12 cellular contexts compared by ENCODE assay signal in the genomic region with DNA sequence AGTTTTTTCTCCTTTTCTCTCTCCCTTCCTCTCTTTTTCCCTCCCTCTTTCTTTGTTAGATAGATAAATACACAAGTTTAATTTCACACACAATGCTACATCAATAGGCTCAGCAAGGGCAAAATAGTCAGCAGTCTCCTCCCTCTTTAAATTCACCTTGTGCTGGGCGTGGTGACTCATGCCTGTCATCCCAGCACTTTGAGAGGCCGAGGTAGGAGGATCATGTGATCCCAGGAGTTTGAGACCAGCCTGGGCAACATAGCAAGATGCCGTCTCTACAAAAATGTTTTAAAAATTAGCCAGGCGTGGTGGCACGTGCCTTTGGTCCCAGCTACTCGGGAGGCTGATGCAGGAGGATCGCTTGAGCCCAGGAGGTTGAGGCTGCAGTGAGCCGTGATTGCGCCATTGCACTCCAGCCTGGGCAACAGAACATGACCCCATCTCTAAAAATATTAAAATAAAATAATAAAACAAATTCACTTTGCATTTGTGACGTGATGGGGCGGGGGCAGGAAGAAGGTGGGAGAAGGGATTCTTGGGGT. TPM values are rescaled to one million over a fixed set of nuclear protein-coding genes. Genes with fewer than 3 reads are reported as not detected.
A peak's percentile ranks its signal among the peaks of the same experiment; 100 is the strongest.
DNase-seq lines count a peak whose midpoint lies in the region; ATAC-seq and TF ChIP-seq lines count a peak whose summit lies in the region.
"Had no signal": no experiment of that assay in that cellular context is flagged by ENCODE, and none has a peak within 500 bp of the region (broad histone marks: within the 10 kb centered on the region; RNA-seq: fewer than 3 reads in every experiment).

No MANE protein-coding gene starts in this region.

- no peak for ATAC-seq in effector memory CD8-positive, alpha-beta T cell (replicated peaks)
- ATAC-seq in stimulated activated naive B cell treated with anti-CD40 and anti-IgM and Interleukin-4, amounts not matched to agents 10 μg/mL and 1 μg/mL and 100 μg/mL, for 72 hours (replicated peaks), result no peak
- ATAC-seq: A549 had no signal

- H3K4me3 Mint-ChIP-seq in activated CD4-positive, alpha-beta T cell treated with anti-CD3 and anti-CD28 coated beads, Interleukin-2, amount 10 ng/mL, durations not matched to agents 24 days and 14 days, result peak overlapping the region; percentile 42
- no peak overlapping the region for H3K4me3 Mint-ChIP-seq in activated CD4-positive, alpha-beta memory T cell treated with anti-CD3 and anti-CD28 coated beads, Interleukin-2, amount 10 ng/mL, durations not matched to agents 7 days and 5 days
- H3K4me3 Mint-ChIP-seq in effector memory CD8-positive, alpha-beta T cell, result no peak overlapping the region
- H3K4me3 Mint-ChIP-seq in stimulated activated naive B cell treated with anti-CD40 and anti-IgM and Interleukin-4, amounts not matched to agents 10 μg/mL and 1 μg/mL and 100 μg/mL, for 72 hours, result peak overlapping the region; percentile 31 to 67
- H3K4me3 Mint-ChIP-seq in MCF 10A (ENCODE audit: unreplicated experiment), result no peak overlapping the region

- no peaks in the 10 kb centered on the region for H3K27me3 Mint-ChIP-seq in activated CD4-positive, alpha-beta T cell treated with anti-CD3 and anti-CD28 coated beads, Interleukin-2, amount 10 ng/mL, durations not matched to agents 24 days and 14 days
- no peaks in the 10 kb centered on the region for H3K27me3 Mint-ChIP-seq in activated CD4-positive, alpha-beta memory T cell treated with anti-CD3 and anti-CD28 coated beads, Interleukin-2, amount 10 ng/mL, durations not matched to agents 7 days and 5 days
- no peaks in the 10 kb centered on the region for H3K27me3 Mint-ChIP-seq in effector memory CD8-positive, alpha-beta T cell
- no peaks in the 10 kb centered on the region for H3K27me3 Mint-ChIP-seq in stimulated activated naive B cell treated with anti-CD40 and anti-IgM and Interleukin-4, amounts not matched to agents 10 μg/mL and 1 μg/mL and 100 μg/mL, for 72 hours
- H3K27me3 Mint-ChIP-seq in MCF 10A (ENCODE audit: insufficient read depth, unreplicated experiment), result no peaks in the 10 kb centered on the region

- H3K36me3 Mint-ChIP-seq in activated CD4-positive, alpha-beta T cell treated with anti-CD3 and anti-CD28 coated beads, Interleukin-2, amount 10 ng/mL, durations not matched to agents 24 days and 14 days (ENCODE audit: low read depth), result peaks cover 75% of the 10 kb centered on the region
- peaks cover 55% of the 10 kb centered on the region for H3K36me3 Mint-ChIP-seq in activated CD4-positive, alpha-beta memory T cell treated with anti-CD3 and anti-CD28 coated beads, Interleukin-2, amount 10 ng/mL, durations not matched to agents 7 days and 5 days (ENCODE audit: low read depth)
- peaks cover 79% of the 10 kb centered on the region for H3K36me3 Mint-ChIP-seq in effector memory CD8-positive, alpha-beta T cell (ENCODE audit: insufficient read depth)
- H3K36me3 Mint-ChIP-seq in stimulated activated naive B cell treated with anti-CD40 and anti-IgM and Interleukin-4, amounts not matched to agents 10 μg/mL and 1 μg/mL and 100 μg/mL, for 72 hours, result peaks cover 71 to 91% of the 10 kb centered on the region in 2 donors
- H3K36me3 Mint-ChIP-seq in MCF 10A (ENCODE audit: insufficient read depth, unreplicated experiment), result no peaks in the 10 kb centered on the region

- POLR2A ChIA-PET in activated CD4-positive, alpha-beta memory T cell treated with anti-CD3 and anti-CD28 coated beads, Interleukin-2, amount 10 ng/mL, durations not matched to agents 7 days and 5 days (lab: Charles Lee), result no interaction called here
- POLR2A ChIA-PET in MCF 10A (lab: Yijun Ruan, JAX), result no interaction called here

- intact Hi-C loops in activated CD4-positive, alpha-beta T cell treated with anti-CD3 and anti-CD28 coated beads, Interleukin-2, amount 10 ng/mL, durations not matched to agents 24 days and 14 days (cut with micrococcal nuclease), result no loop called here
- intact Hi-C loops in MCF 10A (cut with micrococcal nuclease), result no loop called here

- H3K27ac Mint-ChIP-seq in activated CD4-positive, alpha-beta T cell treated with anti-CD3 and anti-CD28 coated beads, Interleukin-2, amount 10 ng/mL, durations not matched to agents 24 days and 14 days, result peak overlapping the region; percentile 82
- no peak overlapping the region for H3K27ac Mint-ChIP-seq in activated CD4-positive, alpha-beta memory T cell treated with anti-CD3 and anti-CD28 coated beads, Interleukin-2, amount 10 ng/mL, durations not matched to agents 7 days and 5 days
- H3K27ac Mint-ChIP-seq in effector memory CD8-positive, alpha-beta T cell, result peak overlapping the region; percentile 49 to 87
- peak overlapping the region; percentile 93 for H3K27ac Mint-ChIP-seq in stimulated activated naive B cell treated with anti-CD40 and anti-IgM and Interleukin-4, amounts not matched to agents 10 μg/mL and 1 μg/mL and 100 μg/mL, for 72 hours
- no peak overlapping the region for H3K27ac Mint-ChIP-seq in MCF 10A (ENCODE audit: low read depth, unreplicated experiment)

- H3K4me1 Mint-ChIP-seq in activated CD4-positive, alpha-beta T cell treated with anti-CD3 and anti-CD28 coated beads, Interleukin-2, amount 10 ng/mL, durations not matched to agents 24 days and 14 days, result peaks cover 62% of the 10 kb centered on the region
- H3K4me1 Mint-ChIP-seq in activated CD4-positive, alpha-beta memory T cell treated with anti-CD3 and anti-CD28 coated beads, Interleukin-2, amount 10 ng/mL, durations not matched to agents 7 days and 5 days, result peaks cover 52% of the 10 kb centered on the region
- H3K4me1 Mint-ChIP-seq in effector memory CD8-positive, alpha-beta T cell (ENCODE audit: low read depth in 2 of 2), result peaks cover 22 to 36% of the 10 kb centered on the region in 2 donors
- H3K4me1 Mint-ChIP-seq in stimulated activated naive B cell treated with anti-CD40 and anti-IgM and Interleukin-4, amounts not matched to agents 10 μg/mL and 1 μg/mL and 100 μg/mL, for 72 hours, result peaks cover 76 to 97% of the 10 kb centered on the region in 2 donors
- H3K4me1 Mint-ChIP-seq in MCF 10A (ENCODE audit: insufficient read depth, unreplicated experiment), result peaks cover 19% of the 10 kb centered on the region

- CTCF ChIA-PET in activated CD4-positive, alpha-beta memory T cell treated with anti-CD3 and anti-CD28 coated beads, Interleukin-2, amount 10 ng/mL, durations not matched to agents 7 days and 5 days (lab: Charles Lee), result no interaction called here
- CTCF ChIA-PET in MCF 10A (lab: Yijun Ruan, JAX), result no interaction called here

- H3K9me3 Mint-ChIP-seq in activated CD4-positive, alpha-beta T cell treated with anti-CD3 and anti-CD28 coated beads, Interleukin-2, amount 10 ng/mL, durations not matched to agents 24 days and 14 days, result no peaks in the 10 kb centered on the region
- peaks cover 5% of the 10 kb centered on the region for H3K9me3 Mint-ChIP-seq in activated CD4-positive, alpha-beta memory T cell treated with anti-CD3 and anti-CD28 coated beads, Interleukin-2, amount 10 ng/mL, durations not matched to agents 7 days and 5 days
- H3K9me3 Mint-ChIP-seq in effector memory CD8-positive, alpha-beta T cell, result no peaks in the 10 kb centered on the region
- no peaks in the 10 kb centered on the region for H3K9me3 Mint-ChIP-seq in stimulated activated naive B cell treated with anti-CD40 and anti-IgM and Interleukin-4, amounts not matched to agents 10 μg/mL and 1 μg/mL and 100 μg/mL, for 72 hours
- no peaks in the 10 kb centered on the region for H3K9me3 Mint-ChIP-seq in MCF 10A (ENCODE audit: unreplicated experiment)

- no peak for TF ChIP-seq CTCF in MCF 10A (IDR thresholded peaks at IDR 0.05; ENCODE audit: unreplicated experiment)

- no TSS peak for BruUV-seq in MCF 10A (replicated peaks; lab: Mats Ljungman, UMichigan)

- DNase-seq in activated CD4-positive, alpha-beta T cell treated with anti-CD3 and anti-CD28 coated beads, Interleukin-2, amount 10 ng/mL, durations not matched to agents 24 days and 14 days, result no peak
- DNase-seq in activated CD4-positive, alpha-beta T cell treated with anti-CD3 and anti-CD28 coated beads for 1 hour, result no peak
- peak; percentile 5 for DNase-seq in activated CD4-positive, alpha-beta memory T cell treated with anti-CD3 and anti-CD28 coated beads, Interleukin-2, amount 10 ng/mL, durations not matched to agents 7 days and 5 days
- no peak for DNase-seq in effector memory CD8-positive, alpha-beta T cell
- no peak for DNase-seq in stimulated activated naive B cell treated with anti-CD40 and anti-IgM and Interleukin-4, amounts not matched to agents 10 μg/mL and 1 μg/mL and 100 μg/mL, for 72 hours
- no peak for DNase-seq in GM19240 (ENCODE audit: insufficient read length, low spot score)
- no peak for DNase-seq in MCF 10A (ENCODE audit: unreplicated experiment)
- no peak for DNase-seq in DMS114 treated with DMSO at 0.1 percent for 48 hours (lab: John Stamatoyannopoulos, UW; ENCODE audit: unreplicated experiment)
- DNase-seq: Caco-2, GDM1, hypothalamus had no signal

RNA-seq across cellular contexts. Expression of a gene that starts 27.4 kb away (rescaled TPM):
- total RNA-seq in activated CD4-positive, alpha-beta T cell treated with anti-CD3 and anti-CD28 coated beads, Interleukin-2, amount 10 ng/mL, durations not matched to agents 24 days and 14 days, result 94.9 and 100 TPM in 2 replicates
- total RNA-seq in activated CD4-positive, alpha-beta memory T cell treated with anti-CD3 and anti-CD28 coated beads, Interleukin-2, amount 10 ng/mL, durations not matched to agents 7 days and 5 days, result 10 to 100 TPM; 29.2 to 29.5 TPM
- total RNA-seq in MCF 10A (2022), result 0.15 and 0.21 TPM in 2 replicates

Comparison
In these comparisons a context has a peak if more than half of its experiments do, and no peak if none do; other contexts are left out.
1. H3K27ac Mint-ChIP-seq: peak in activated CD4-positive, alpha-beta T cell treated with anti-CD3 and anti-CD28 coated beads, Interleukin-2, amount 10 ng/mL, durations not matched to agents 24 days and 14 days (single experiment), effector memory CD8-positive, alpha-beta T cell (2 of 2) and stimulated activated naive B cell treated with anti-CD40 and anti-IgM and Interleukin-4, amounts not matched to agents 10 μg/mL and 1 μg/mL and 100 μg/mL, for 72 hours (single experiment); none in activated CD4-positive, alpha-beta memory T cell treated with anti-CD3 and anti-CD28 coated beads, Interleukin-2, amount 10 ng/mL, durations not matched to agents 7 days and 5 days (single experiment) and MCF 10A (single experiment).
2. H3K4me3 Mint-ChIP-seq: peak in activated CD4-positive, alpha-beta T cell treated with anti-CD3 and anti-CD28 coated beads, Interleukin-2, amount 10 ng/mL, durations not matched to agents 24 days and 14 days (single experiment) and stimulated activated naive B cell treated with anti-CD40 and anti-IgM and Interleukin-4, amounts not matched to agents 10 μg/mL and 1 μg/mL and 100 μg/mL, for 72 hours (2 of 2); none in activated CD4-positive, alpha-beta memory T cell treated with anti-CD3 and anti-CD28 coated beads, Interleukin-2, amount 10 ng/mL, durations not matched to agents 7 days and 5 days (single experiment), effector memory CD8-positive, alpha-beta T cell (0 of 2) and MCF 10A (single experiment).
3. RNA of a gene that starts 27.4 kb away (total RNA-seq): 94.9 to 100 TPM in activated CD4-positive, alpha-beta T cell treated with anti-CD3 and anti-CD28 coated beads, Interleukin-2, amount 10 ng/mL, durations not matched to agents 24 days and 14 days and 29.2 to 29.5 TPM in activated CD4-positive, alpha-beta memory T cell treated with anti-CD3 and anti-CD28 coated beads, Interleukin-2, amount 10 ng/mL, durations not matched to agents 7 days and 5 days; 0.15 to 0.21 TPM in MCF 10A; every median in the first group is over 10 times any median in the second.